15 cellular contexts compared by ENCODE assay signal in genomic region chrX:73478961-73479360, GRCh38. TPM values are rescaled to one million over a fixed set of nuclear protein-coding genes. Genes with fewer than 3 reads are reported as not detected.
"Had no signal": no experiment of that assay in that cellular context is flagged by ENCODE, and none has a peak within 500 bp of the region (broad histone marks: within the 10 kb centered on the region; RNA-seq: fewer than 3 reads in every experiment).

No MANE protein-coding gene starts in this region.

- H3K9me3 ChIP-seq: adrenal gland, gastrocnemius medialis, thyroid gland had no signal

- H3K9ac ChIP-seq: parathyroid adenoma had no signal

- H3K4me1 ChIP-seq: adrenal gland, gastrocnemius medialis, heart right ventricle, parathyroid adenoma, thyroid gland had no signal

- H3K27me3 ChIP-seq: gastrocnemius medialis, thyroid gland had no signal

- H3K27ac ChIP-seq: adrenal gland, epithelial cell of prostate, gastrocnemius medialis, heart right ventricle, parathyroid adenoma, thyroid gland had no signal

- DNase-seq: activated CD4-positive, alpha-beta T cell treated with anti-CD3 and anti-CD28 coated beads, Interleukin-2, amount 50 U/mL, for 1 hour; activated naive CD4-positive, alpha-beta T cell treated with anti-CD3 and anti-CD28 coated beads, Interleukin-2, amount 10 ng/mL, durations not matched to agents 7 days and 5 days; adrenal gland; effector memory CD8-positive, alpha-beta T cell; gastrocnemius medialis; heart right ventricle; kidney; midbrain; naive B cell; retina; thyroid gland had no signal

- H2AFZ ChIP-seq: parathyroid adenoma had no signal

- H3K79me2 ChIP-seq: parathyroid adenoma had no signal

- H3K4me3 ChIP-seq: adrenal gland, gastrocnemius medialis, heart right ventricle, thyroid gland had no signal

- H3K36me3 ChIP-seq: adrenal gland, gastrocnemius medialis, heart right ventricle, thyroid gland had no signal

RNA-seq across cellular contexts. Expression of gene CDX4, which starts 32.1 kb away (rescaled TPM):
- total RNA-seq: activated T-helper 2 cell treated with anti-CD3 and anti-CD28 coated beads, Interferon-gamma antibody, Interleukin-2, Interleukin-4, amounts not matched to agents 10 μg/mL and 5 μg/mL and 100 μg/mL, durations not matched to agents 14 hours and 24 hours and 36 hours; adrenal gland; gastrocnemius medialis; heart right ventricle; kidney; skeletal muscle tissue; thyroid gland had no signal
- polyA plus RNA-seq: adrenal gland, heart right ventricle had no signal
